Comparison of ENCODE assay signal across 27 cellular contexts in the genomic region with DNA sequence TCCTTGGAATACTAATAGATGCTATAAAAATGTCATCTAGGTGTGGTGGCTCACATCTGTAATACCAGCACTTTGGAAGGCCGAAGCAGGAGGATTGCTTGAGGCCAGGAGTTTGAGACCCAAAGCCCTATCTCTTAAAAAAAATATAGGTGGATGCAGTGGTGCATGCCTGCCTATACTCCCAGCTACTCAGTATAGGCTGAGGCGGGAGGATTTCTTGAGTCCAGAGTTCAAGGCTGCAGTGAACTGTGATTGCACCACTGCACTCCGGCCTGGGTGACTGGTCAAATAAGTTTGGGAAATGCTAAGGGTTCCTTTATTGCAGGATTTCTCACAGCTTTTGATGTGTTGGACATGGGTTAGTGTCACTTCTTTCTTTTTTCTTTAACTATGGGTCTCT.
"Had no signal": no experiment of that assay in that cellular context is flagged by ENCODE, and none has a peak within 500 bp of the region (broad histone marks: within the 10 kb centered on the region; RNA-seq: fewer than 3 reads in every experiment).

No MANE protein-coding gene starts in this region.

- H3K27ac ChIP-seq: lower lobe of right lung, pancreas, prostate gland, sigmoid colon, tibial nerve, vagina had no signal

- H3K9me3 ChIP-seq: lower lobe of right lung, mucosa of descending colon, pancreas, prostate gland, sigmoid colon, tibial nerve, vagina had no signal

- H3K4me3 ChIP-seq: lower lobe of right lung, mucosa of descending colon, pancreas, prostate gland, sigmoid colon, smooth muscle cell, tibial nerve, vagina had no signal

- H3K36me3 ChIP-seq: lower lobe of right lung, pancreas, prostate gland, sigmoid colon, tibial nerve, vagina had no signal

- DNase-seq: hippocampal formation; kidney glomerular epithelial cell; left cardiac atrium; left ventricle myocardium superior; lower lobe of right lung; mammary epithelial cell; mesenchymal stem cell; mucosa of descending colon; naive thymus-derived CD4-positive, alpha-beta T cell; nucleus accumbens; pancreas; posterior cingulate gyrus; retina; right cardiac atrium; sigmoid colon; stimulated activated CD4-positive, alpha-beta T cell treated with anti-CD3 and anti-CD28 coated beads, Interleukin-1b, Interleukin-23, amount 100 ng/mL, for 48 hours; stimulated activated CD4-positive, alpha-beta T cell treated with anti-CD3 and anti-CD28 coated beads, Interleukin-2, amount 100 ng/mL, for 48 hours; stimulated activated CD4-positive, alpha-beta T cell treated with anti-CD3 and anti-CD28 coated beads, Interleukin-4, amount 100 ng/mL, for 4 hours; stimulated activated CD8-positive, alpha-beta memory T cell treated with anti-CD3 and anti-CD28 coated beads, Interleukin-4, amount 100 ng/mL, for 48 hours; stimulated activated naive CD4-positive, alpha-beta T cell treated with Interleukin-2 at 50 U/mL for 16 hours; stimulated activated naive CD8-positive, alpha-beta T cell treated with anti-CD3 and anti-CD28 coated beads, Interleukin-15, amount 100 ng/mL, for 72 hours; substantia nigra had no signal

- H3K27me3 ChIP-seq: pancreas, sigmoid colon, tibial nerve, vagina had no signal

- H3K4me1 ChIP-seq: lower lobe of right lung, prostate gland had no signal

- FAIRE-seq: keratinocyte, pancreas had no signal
